Comparison of ENCODE assay signal across 27 cellular contexts in the genomic region with DNA sequence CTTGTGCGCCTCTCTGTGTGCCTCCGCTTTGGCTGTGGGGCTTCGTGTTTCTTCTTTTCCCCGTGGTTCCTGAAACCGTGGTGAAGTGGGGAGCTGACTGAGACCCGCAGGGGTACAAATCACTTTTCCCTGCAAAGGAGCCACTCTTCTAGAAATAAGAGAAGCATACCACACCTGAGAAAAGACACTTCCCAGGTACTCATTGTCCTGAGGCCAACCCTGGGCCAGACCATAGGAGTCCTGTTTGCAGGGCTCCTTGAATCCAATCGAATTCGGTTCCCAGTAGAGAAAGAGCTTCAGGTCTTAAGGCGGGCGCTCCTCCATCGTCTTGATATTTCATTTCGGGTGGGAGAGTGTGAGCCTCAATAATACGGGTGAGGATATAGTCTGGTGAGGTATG. TPM values are rescaled to one million over a fixed set of nuclear protein-coding genes. Genes with fewer than 3 reads are reported as not detected.
DNase-seq lines count a peak whose midpoint lies in the region; ATAC-seq and TF ChIP-seq lines count a peak whose summit lies in the region.
"Had no signal": no experiment of that assay in that cellular context is flagged by ENCODE, and none has a peak within 500 bp of the region (broad histone marks: within the 10 kb centered on the region; RNA-seq: fewer than 3 reads in every experiment).

No MANE protein-coding gene starts in this region.

- DNase-seq in activated effector memory CD4-positive, alpha-beta T cell treated with anti-CD3 and anti-CD28 coated beads, Interleukin-2, amount 50 U/mL, for 16 hours, result peak; percentile 12
- no peak for DNase-seq in activated effector memory CD4-positive, alpha-beta T cell treated with Interleukin-2 at 50 U/mL for 16 hours
- peak; percentile 6 for DNase-seq in GM10266 (ENCODE audit: extremely low spot score)
- peak; percentile 74 for DNase-seq in esophagus muscularis mucosa (ENCODE audit: extremely low spot score)
- DNase-seq in stomach, result peak; percentile 9
- DNase-seq in NCI-H1417 (lab: John Stamatoyannopoulos, UW), result no peak
- no peak for DNase-seq in AML-193 (lab: John Stamatoyannopoulos, UW)
- DNase-seq: BE2C; CD8-positive, alpha-beta memory T cell; DMS153; HCEC 1CT; Karpas-422; NCI-H1092; NCI-H1436; NCI-H187; NCI-H2081 treated with DMSO at 0.1 percent for 48 hours; NCI-H2171; NCI-H226; NCI-H510A; NCI-H69; SHP77 treated with DMSO at 0.1 percent for 48 hours; SW 1271 had no signal

- 95% methylated on average over 13 of the region's 13 CpGs for WGBS in esophagus muscularis mucosa
- WGBS in stomach, 5 donors, result 92 to 96% (median 95%) methylated on average over 13 of the region's 13 CpGs

- H3K4me1 ChIP-seq in esophagus muscularis mucosa (no peaks in the 10 kb centered on the region), stomach (no peaks in the 10 kb centered on the region)
- H3K4me1 ChIP-seq: A549, BE2C had no signal

- intact Hi-C loops in esophagus muscularis mucosa (cut with DNase I), result no loop called here
- intact Hi-C loops in stomach (cut with DNase I; ENCODE audit: low total_unique reads), result no loop called here

- no peak for TF ChIP-seq POLR2A in esophagus muscularis mucosa (IDR thresholded peaks at IDR 0.05; ENCODE audit: low read depth)
- TF ChIP-seq POLR2A in stomach (IDR thresholded peaks at IDR 0.05), result no peak

- H3K4me3 ChIP-seq in esophagus muscularis mucosa, result no peak overlapping the region
- H3K4me3 ChIP-seq in stomach, result no peak overlapping the region
- H3K4me3 ChIP-seq: A549, GM23338 had no signal

- H3K9me3 ChIP-seq in esophagus muscularis mucosa, result no peaks in the 10 kb centered on the region
- H3K9me3 ChIP-seq in stomach, result peaks cover 0 to 22% (median 2%) of the 10 kb centered on the region in 4 donors
- H3K9me3 ChIP-seq: BE2C had no signal

- TF ChIP-seq EP300 in esophagus muscularis mucosa (IDR thresholded peaks at IDR 0.05) (no peak), stomach (IDR thresholded peaks at IDR 0.05) (no peak)

- H3K27ac ChIP-seq in esophagus muscularis mucosa (replicated peaks in 1 of 4), result no peak overlapping the region
- H3K27ac ChIP-seq in stomach, result no peak overlapping the region
- H3K27ac ChIP-seq: A549, RWPE1 had no signal

- no peak for ATAC-seq in HG03457 (IDR thresholded peaks at IDR 0.05; ENCODE audit: unreplicated experiment)
- ATAC-seq: A549, GM23338, Panc1 had no signal

- H3K36me3 ChIP-seq in esophagus muscularis mucosa, result no peaks in the 10 kb centered on the region
- H3K36me3 ChIP-seq in stomach, result no peaks in the 10 kb centered on the region
- H3K36me3 ChIP-seq: BE2C had no signal

- H3K27me3 ChIP-seq in esophagus muscularis mucosa, result peaks cover 0 to 18% (median 0%) of the 10 kb centered on the region in 4 donors
- H3K27me3 ChIP-seq in stomach, result peaks cover 0 to 8% (median 0%) of the 10 kb centered on the region in 3 donors
- H3K27me3 ChIP-seq: BE2C had no signal

- TF ChIP-seq CTCF in GM10266 (IDR thresholded peaks at IDR 0.05; ENCODE audit: control insufficient read depth, insufficient read depth, low read depth, missing control alignments) (no peak), esophagus muscularis mucosa (IDR thresholded peaks at IDR 0.05) (no peak), stomach (IDR thresholded peaks at IDR 0.05) (no peak)

RNA-seq across cellular contexts. Expression of a gene that starts 32.4 kb away (rescaled TPM):
- total RNA-seq in esophagus muscularis mucosa, result 1 to 10 TPM; 2.7 to 8.3 (median 3.4) TPM
- 10 to 100 TPM in 3 of 5 donors, 1 to 10 TPM in 2; 5.3 to 24.3 (median 11.6) TPM for total RNA-seq in stomach
- polyA plus RNA-seq in stomach, result 1 to 10 TPM; 1.3 to 7.7 (median 2.9) TPM

Comparison
In these comparisons a context has a peak if more than half of its experiments do, and no peak if none do; other contexts are left out.
1. DNase-seq: peak in activated effector memory CD4-positive, alpha-beta T cell treated with anti-CD3 and anti-CD28 coated beads, Interleukin-2, amount 50 U/mL, for 16 hours (single experiment), GM10266 (single experiment), esophagus muscularis mucosa (single experiment) and stomach (single experiment); none in activated effector memory CD4-positive, alpha-beta T cell treated with Interleukin-2 at 50 U/mL for 16 hours (single experiment), NCI-H1417 (0 of 3) and AML-193 (0 of 2).